20 cellular contexts compared by ENCODE assay signal in the genomic region with DNA sequence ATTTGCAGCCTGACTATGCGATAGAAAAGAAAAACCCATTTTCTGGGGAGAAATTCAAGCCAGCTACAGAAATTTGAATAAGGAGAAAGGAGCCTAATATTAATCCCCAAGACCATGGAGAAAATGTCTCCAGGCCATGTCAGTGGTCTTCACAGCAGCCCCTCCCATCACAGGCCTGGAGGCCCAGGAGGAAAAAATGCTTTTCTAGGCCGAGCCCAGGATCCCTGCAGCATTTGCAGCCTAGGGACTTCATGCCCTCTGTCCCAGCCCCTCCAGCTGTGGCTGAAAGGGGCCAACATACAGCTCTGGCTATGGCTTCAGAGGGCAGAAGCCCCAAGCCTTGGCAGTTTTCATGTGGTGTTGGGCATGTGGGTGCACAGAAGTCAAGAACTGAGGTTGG. TPM values are rescaled to one million over a fixed set of nuclear protein-coding genes. Genes with fewer than 3 reads are reported as not detected.
DNase-seq lines count a peak whose midpoint lies in the region; ATAC-seq, FAIRE-seq and TF ChIP-seq lines count a peak whose summit lies in the region.
"Had no signal": no experiment of that assay in that cellular context is flagged by ENCODE, and none has a peak within 500 bp of the region (broad histone marks: within the 10 kb centered on the region; RNA-seq: fewer than 3 reads in every experiment).

No MANE protein-coding gene starts in this region.

- intact Hi-C loops in K562 (cut with micrococcal nuclease): no loop called here

- peaks cover 6% of the 10 kb centered on the region; the same call in 1 of the 3 replicates for H3K9me3 ChIP-seq in A549
- no peaks in the 10 kb centered on the region for H3K9me3 ChIP-seq in HEK293 (ENCODE audit: control insufficient read depth, insufficient read depth, low read depth, low read length)
- 0 out of 2 replicates have a peak, but pooled peaks cover 2% of the 10 kb centered on the region for H3K9me3 ChIP-seq in K562 (replicated peaks; ENCODE audit: control insufficient read depth, insufficient read depth, low read depth, low read length)
- H3K9me3 ChIP-seq in WERI-Rb-1 (ENCODE audit: severe bottlenecking): no peaks in the 10 kb centered on the region

- H3K4me2 ChIP-seq in A549 (no peak overlapping the region), K562 (ENCODE audit: insufficient read depth, low read length) (no peak overlapping the region)
- H3K4me2 ChIP-seq: BLaER1 treated with 17β-estradiol and CSF1 and Interleukin-3, amounts not matched to agents 10 nM and 100 nM had no signal

- CTCF ChIA-PET in A549 (lab: Yijun Ruan, JAX): no interaction called here
- CTCF ChIA-PET in HEK293 (lab: Yijun Ruan, JAX): no interaction called here
- CTCF ChIA-PET in K562 (lab: Yijun Ruan, JAX; ENCODE audit: low intra/inter-chr PET ratio): no interaction called here

- H3K36me3 ChIP-seq in HEK293 (ENCODE audit: control insufficient read depth in 2 of 2, insufficient read depth in 1 of 2, low read length in 2 of 2): no peaks in the 10 kb centered on the region
- H3K36me3 ChIP-seq in K562 (ENCODE audit: control insufficient read depth, insufficient read depth, low read length): no peaks in the 10 kb centered on the region
- no peaks in the 10 kb centered on the region for H3K36me3 ChIP-seq in H7 (replicated peaks; ENCODE audit: control insufficient read depth, insufficient read depth, low read length)
- H3K36me3 ChIP-seq in WERI-Rb-1: no peaks in the 10 kb centered on the region

- in situ Hi-C loops in K562 (cut with MboI): no loop called here

- BruUV-seq in K562 (replicated peaks; lab: Mats Ljungman, UMichigan): no TSS peak

- H3K4me3 ChIP-seq in A549: no peak overlapping the region
- H3K4me3 ChIP-seq in HEK293 (ENCODE audit: low read depth, low read length): no peak overlapping the region
- H3K4me3 ChIP-seq in K562: no peak overlapping the region
- no peak overlapping the region for H3K4me3 ChIP-seq in H7 (ENCODE audit: insufficient read depth, low read depth, low read length)
- H3K4me3 ChIP-seq in WERI-Rb-1 (ENCODE audit: low read depth, low read length): no peak overlapping the region
- H3K4me3 ChIP-seq: BLaER1 treated with 17β-estradiol and CSF1 and Interleukin-3, amounts not matched to agents 10 nM and 100 nM had no signal

- H3K27me3 ChIP-seq in K562 (ENCODE audit: control insufficient read depth in 2 of 2, insufficient read depth in 2 of 2, low read length in 2 of 2): peaks cover 0 to 1% of the 10 kb centered on the region in 2 experiments; a peak in 1 of 5 replicates
- no peaks in the 10 kb centered on the region for H3K27me3 ChIP-seq in H7 (ENCODE audit: control insufficient read depth, insufficient read depth, low read length)
- H3K27me3 ChIP-seq in WERI-Rb-1 (ENCODE audit: insufficient read depth, low read depth, severe bottlenecking): peaks cover 39% of the 10 kb centered on the region
- H3K27me3 ChIP-seq: BLaER1 treated with 17β-estradiol and CSF1 and Interleukin-3, amounts not matched to agents 10 nM and 100 nM had no signal

- no peaks in the 10 kb centered on the region for H4K20me1 ChIP-seq in K562 (replicated peaks; ENCODE audit: control insufficient read depth, insufficient read depth, low read length)
- H4K20me1 ChIP-seq: BLaER1 treated with 17β-estradiol and CSF1 and Interleukin-3, amounts not matched to agents 10 nM and 100 nM had no signal

- TF ChIP-seq EP300 in A549 (IDR thresholded peaks at IDR 0.05): no peak
- no peak for TF ChIP-seq EP300 in K562 (IDR thresholded peaks at IDR 0.05; ENCODE audit: low read length)

- H3K9ac ChIP-seq in K562 (ENCODE audit: insufficient read depth in 1 of 2, low read depth in 2 of 2, low read length in 2 of 2): no peak overlapping the region
- H3K9ac ChIP-seq: BLaER1 treated with 17β-estradiol and CSF1 and Interleukin-3, amounts not matched to agents 10 nM and 100 nM had no signal

- POLR2A ChIA-PET in A549 (lab: Yijun Ruan, JAX): no interaction called here
- POLR2A ChIA-PET in HEK293 (lab: Yijun Ruan, JAX): no interaction called here
- POLR2A ChIA-PET in K562 (lab: Yijun Ruan, JAX): no interaction called here

- no peak for TF ChIP-seq RAD21 in A549 (conservative IDR thresholded peaks at IDR 0.05 in 1 of 2, IDR thresholded peaks at IDR 0.05 in 1 of 2)
- no peak for TF ChIP-seq RAD21 in K562 (CRISPR knock-in tag; conservative IDR thresholded peaks at IDR 0.05 in 1 of 2, IDR thresholded peaks at IDR 0.05 in 1 of 2)

- no peak for ATAC-seq in A549
- no peak for ATAC-seq in K562
- ATAC-seq: CD8-positive, alpha-beta T cell had no signal

- no peak overlapping the region for H3K27ac ChIP-seq in A549
- no peak overlapping the region for H3K27ac ChIP-seq in HEK293 (ENCODE audit: extremely low read depth, low read depth, low read length)
- H3K27ac ChIP-seq in K562 (ENCODE audit: extremely low read depth, low read depth, low read length): no peak overlapping the region
- H3K27ac ChIP-seq in WERI-Rb-1: no peak overlapping the region
- H3K27ac ChIP-seq: BLaER1 treated with 17β-estradiol and CSF1 and Interleukin-3, amounts not matched to agents 10 nM and 100 nM; C4-2B had no signal

- H3K79me2 ChIP-seq in K562 (ENCODE audit: control insufficient read depth, insufficient read depth, low read length): no peaks in the 10 kb centered on the region

- no peak for FAIRE-seq in A549 (lab: Jason Lieb, UNC)
- FAIRE-seq in K562 (lab: Jason Lieb, UNC): no peak
- FAIRE-seq: A204.1, D721Med, G401.6, GM12891, GM19239 had no signal

- DNase-seq in A549 (ENCODE audit: low read depth in 1 of 2, low spot score in 1 of 2) (no peak), K562 (ENCODE audit: extremely low read depth in 1 of 4, low spot score in 3 of 4) (no peak), H7 (no peak), WERI-Rb-1 (no peak)
- DNase-seq: 8988T; AML-193; Caco-2; Calu3; CD4-positive, alpha-beta T cell; CD8-positive, alpha-beta T cell; DMS79 treated with DMSO at 0.1 percent for 48 hours; GF-D8 had no signal

- no peak for TF ChIP-seq POLR2A in A549 (IDR thresholded peaks at IDR 0.05; ENCODE audit: low read length)
- TF ChIP-seq POLR2A in K562 (conservative IDR thresholded peaks at IDR 0.05): no peak

- no peak for TF ChIP-seq CTCF in A549 (IDR thresholded peaks at IDR 0.05)
- no peak for TF ChIP-seq CTCF in HEK293 (tag by site-specific recombination; IDR thresholded peaks at IDR 0.05)
- TF ChIP-seq CTCF in K562 (IDR thresholded peaks at IDR 0.05 in 2 of 3, conservative IDR thresholded peaks at IDR 0.05 in 1 of 3; ENCODE audit: insufficient read depth in 2 of 3, low read depth in 1 of 3, low read length in 3 of 3): no peak
- TF ChIP-seq CTCF in WERI-Rb-1 (IDR thresholded peaks at IDR 0.05; ENCODE audit: low read depth, low read length): no peak

- H2AFZ ChIP-seq in K562 (ENCODE audit: low read depth, low read length): no peak overlapping the region

- no peaks in the 10 kb centered on the region for H3K4me1 ChIP-seq in A549
- H3K4me1 ChIP-seq in HEK293 (ENCODE audit: control insufficient read depth, insufficient read depth, low read length): no peaks in the 10 kb centered on the region
- no peaks in the 10 kb centered on the region for H3K4me1 ChIP-seq in K562 (replicated peaks in 1 of 2; ENCODE audit: control insufficient read depth in 2 of 2, insufficient read depth in 2 of 2, low read length in 2 of 2)
- H3K4me1 ChIP-seq: BLaER1 treated with 17β-estradiol and CSF1 and Interleukin-3, amounts not matched to agents 10 nM and 100 nM; Caco-2 had no signal

- no peaks in the 10 kb centered on the region for H3K9me1 ChIP-seq in K562 (ENCODE audit: control insufficient read depth, insufficient read depth, low read length)

- 48% methylated on average over 2 of the region's 2 CpGs for WGBS in A549 (ENCODE audit: missing lambda C conversion rate)
- WGBS in K562 (ENCODE audit: insufficient coverage, low coverage, missing lambda C conversion rate): 4% methylated on average over 2 of the region's 2 CpGs

TF ChIP-seq in A549, 52 proteins besides CTCF, POLR2A, EP300 and RAD21:
- TF ChIP-seq ZFP36 (IDR thresholded peaks at IDR 0.05; ENCODE audit: borderline replicate concordance, partially characterized antibody) (peak; percentile 82), RARB (CRISPR knock-in tag; IDR thresholded peaks at IDR 0.05) (no peak)
TF ChIP-seq in A549: peak in this region for 1.

TF ChIP-seq in K562, 482 proteins besides CTCF, POLR2A, EP300 and RAD21 (continues in another document):
- no peak for TF ChIP-seq HMG20A (CRISPR knock-in tag; conservative IDR thresholded peaks at IDR 0.05)
- no peak for TF ChIP-seq TCF7 (IDR thresholded peaks at IDR 0.05; ENCODE audit: borderline replicate concordance)
- TF ChIP-seq CBX1 (IDR thresholded peaks at IDR 0.05; ENCODE audit: low read depth): 0 out of 2 replicates have a peak, but pooled peaks have one; percentile 44

RNA-seq across cellular contexts. Expression of gene ARRDC4, which starts 26.3 kb away (rescaled TPM):
- polyA plus RNA-seq in A549 (2011; rRNA removed) (1.8 and 2.2 TPM in 2 replicates), A549 (2017; fragmentation: RNase III; extraction: RNeasy Plus Mini Kit Qiagen cat#74134 plus additional on column Dnase treatment) (0.15 to 0.20 TPM (median 0.19 TPM) in 3 replicates), K562 (2011; rRNA removed) (9.0 and 13.7 TPM in 2 replicates), K562 (2014; fragmentation: Illumina TruSeq; extraction: Trizol) (14.9 and 15.5 TPM in 2 replicates), K562 (2014; fragmentation: Nextera tagmentation; extraction: Ambion mirVana) (1 to 10 TPM; 4.3 to 4.8 TPM), K562 (2014; rRNA removed) (14.4 and 15.0 TPM in 2 replicates)
- 0.19 and 0.23 TPM in 2 replicates for polyA plus RNA-seq in A549 (2012; cell fraction: cytosol; rRNA removed)
- 0.18 and 0.26 TPM in 2 replicates for polyA plus RNA-seq in A549 (2012; cell fraction: nucleus; rRNA removed)
- polyA minus RNA-seq in A549 (2011; rRNA and poly(A)+ RNA removed): 0.73 and 0.95 TPM in 2 replicates
- total RNA-seq in K562 (2011; cell fraction: chromatin; rRNA removed; ENCODE audit: low replicate concordance): 6.3 and 18.9 TPM in 2 replicates
- total RNA-seq in K562 (2011; cell fraction: nucleolus; rRNA removed): 4.2 and 5.5 TPM in 2 replicates
- 9.4 and 9.5 TPM in 2 replicates for total RNA-seq in K562 (2011; cell fraction: nucleoplasm; rRNA removed)
- total RNA-seq in K562 (2014; rRNA removed) (12.0 and 12.8 TPM in 2 replicates), K562 (2014; rRNA removed; fragmentation: Illumina TruSeq; extraction: Trizol) (15.8 and 21.2 TPM in 2 replicates), K562 (2015; rRNA removed; fragmentation: Illumina TruSeq; extraction: Trizol) (13.5 and 16.1 TPM in 2 replicates), K562 (2021) (11.4 and 15.8 TPM in 2 replicates)
- 5.5 and 6.0 TPM in 2 replicates for polyA plus RNA-seq in K562 (2011; cell fraction: cytosol; rRNA removed)
- 10.7 and 12.0 TPM in 2 replicates for polyA plus RNA-seq in K562 (2011; cell fraction: nucleus; rRNA removed)
- polyA plus RNA-seq in K562 (2012): 13.4 and 28.2 TPM in 2 replicates
- 8.7 and 10.8 TPM in 2 replicates for polyA minus RNA-seq in K562 (2011; rRNA and poly(A)+ RNA removed)
- polyA minus RNA-seq in K562 (2011; cell fraction: cytosol; rRNA and poly(A)+ RNA removed): 4.1 and 5.2 TPM in 2 replicates
- 5.5 and 7.9 TPM in 2 replicates for polyA minus RNA-seq in K562 (2011; cell fraction: nucleus; rRNA and poly(A)+ RNA removed)
- 1.0 and 4.1 TPM in 2 replicates for total RNA-seq in H7 (2014; rRNA removed; shearing (Covaris generic))
